In genomic region chr4:109499513-109499912, GRCh38 we compare ENCODE assay signal across 20 cellular contexts.
DNase-seq lines count a peak whose midpoint lies in the region; ATAC-seq, FAIRE-seq and TF ChIP-seq lines count a peak whose summit lies in the region.
"Had no signal": no experiment of that assay in that cellular context is flagged by ENCODE, and none has a peak within 500 bp of the region (broad histone marks: within the 10 kb centered on the region; RNA-seq: fewer than 3 reads in every experiment).

No MANE protein-coding gene starts in this region.

- no peaks in the 10 kb centered on the region for H3K9me3 Mint-ChIP-seq in CD4-positive, alpha-beta T cell
- peaks cover 2% of the 10 kb centered on the region; the same call in 1 of the 2 replicates for H3K9me3 Mint-ChIP-seq in WTC11
- H3K9me3 Mint-ChIP-seq: CD4-positive, CD25-positive, alpha-beta regulatory T cell; GM23338 had no signal

- H2AFZ ChIP-seq in OCI-LY7 (ENCODE audit: low read length), result no peak overlapping the region
- H2AFZ ChIP-seq: GM23338 had no signal

- H3K36me3 ChIP-seq in brain microvascular endothelial cell (replicated peaks) (peaks cover 25% of the 10 kb centered on the region), OCI-LY7 (ENCODE audit: insufficient read depth, low read length) (peaks cover 69% of the 10 kb centered on the region)

- no peak for TF ChIP-seq CTCF in CD4-positive, alpha-beta T cell (IDR thresholded peaks at IDR 0.05)
- no peak for TF ChIP-seq CTCF in brain microvascular endothelial cell (IDR thresholded peaks at IDR 0.05; ENCODE audit: low read depth, low read length, missing control alignments)
- TF ChIP-seq CTCF in OCI-LY7 (conservative IDR thresholded peaks at IDR 0.05; ENCODE audit: low read length), result no peak
- TF ChIP-seq CTCF in WTC11 (IDR thresholded peaks at IDR 0.05), result no peak

- H3K4me2 ChIP-seq in OCI-LY7 (ENCODE audit: low read length), result no peak overlapping the region
- H3K4me2 ChIP-seq: BLaER1 treated with 17β-estradiol and CSF1 and Interleukin-3, amounts not matched to agents 10 nM and 100 nM; GM23338 had no signal

- H3K79me2 ChIP-seq in OCI-LY7 (ENCODE audit: insufficient read depth, low read depth, low read length), result no peaks in the 10 kb centered on the region

- BruUV-seq in OCI-LY7 (replicated peaks; lab: Mats Ljungman, UMichigan), result no TSS peak

- CTCF ChIA-PET in CD4-positive, alpha-beta T cell (lab: Charles Lee), result interaction anchor here (1.3 kb wide), 1 partner anchor 30 kb away, joined by 3 read pairs; no protein-coding TSS in a partner anchor
- CTCF ChIA-PET in OCI-LY7 (lab: Charles Lee; ENCODE audit: unreplicated experiment) (no interaction called here), WTC11 (lab: Charles Lee) (interaction anchor here (1.1 kb wide), 1 partner anchor 10 kb away, joined by 7 read pairs; no protein-coding TSS in a partner anchor)

- no peak overlapping the region for H3K4me3 Mint-ChIP-seq in CD4-positive, alpha-beta T cell
- H3K4me3 Mint-ChIP-seq in WTC11, result no peak overlapping the region
- H3K4me3 Mint-ChIP-seq: B cell; CD4-positive, CD25-positive, alpha-beta regulatory T cell; GM23338 had no signal

- H3K4me3 ChIP-seq in brain microvascular endothelial cell (ENCODE audit: low read depth, low read length), result no peak overlapping the region
- no peak overlapping the region for H3K4me3 ChIP-seq in OCI-LY7 (ENCODE audit: low read depth, low read length, poor library complexity, severe bottlenecking)
- H3K4me3 ChIP-seq: BLaER1 treated with 17β-estradiol and CSF1 and Interleukin-3, amounts not matched to agents 10 nM and 100 nM; GM23338 had no signal

- no peaks in the 10 kb centered on the region for H3K27me3 ChIP-seq in CD4-positive, alpha-beta T cell (ENCODE audit: control insufficient read depth, insufficient read depth, low read length)
- H3K27me3 ChIP-seq in brain microvascular endothelial cell (replicated peaks), result no peaks in the 10 kb centered on the region
- H3K27me3 ChIP-seq: BLaER1 treated with 17β-estradiol and CSF1 and Interleukin-3, amounts not matched to agents 10 nM and 100 nM had no signal

- no peaks in the 10 kb centered on the region for H4K20me1 ChIP-seq in OCI-LY7 (ENCODE audit: insufficient read depth, low read length)

- in situ Hi-C loops in brain microvascular endothelial cell (cut with HindIII; ENCODE audit: low pct_ligation_motif_present, low sequenced_read_pairs) (no loop called here), G401 (cut with HindIII; ENCODE audit: low sequenced_read_pairs) (no loop called here)

- peaks cover 83% of the 10 kb centered on the region for H3K36me3 Mint-ChIP-seq in CD4-positive, alpha-beta T cell (ENCODE audit: low read depth)
- H3K36me3 Mint-ChIP-seq in WTC11, result peaks cover 55% of the 10 kb centered on the region

- H3K9me2 ChIP-seq in OCI-LY7 (ENCODE audit: insufficient read depth, low read length), result no peaks in the 10 kb centered on the region

- no peak for ATAC-seq in CD4-positive, alpha-beta T cell (ENCODE audit: poor library complexity)
- no peak for ATAC-seq in WTC11
- ATAC-seq: GM23338 had no signal

- POLR2A ChIA-PET in CD4-positive, alpha-beta T cell (lab: Charles Lee), result no interaction called here
- POLR2A ChIA-PET in OCI-LY7 (lab: Charles Lee), result interaction anchor here (0.5 to 1.6 kb wide), 3 partner anchors 15 to 53 kb away, joined by 3 to 6 read pairs (median 5); no protein-coding TSS in a partner anchor
- POLR2A ChIA-PET in WTC11 (lab: Charles Lee), result no interaction called here

- H3K27ac Mint-ChIP-seq in CD4-positive, alpha-beta T cell, result peak overlapping the region; percentile 4
- H3K27ac Mint-ChIP-seq in WTC11, result no peak overlapping the region
- H3K27ac Mint-ChIP-seq: B cell; CD4-positive, CD25-positive, alpha-beta regulatory T cell; GM23338 had no signal

- H3K4me1 ChIP-seq in OCI-LY7 (ENCODE audit: insufficient read depth, low read length, poor library complexity, severe bottlenecking), result no peaks in the 10 kb centered on the region
- H3K4me1 ChIP-seq: BLaER1 treated with 17β-estradiol and CSF1 and Interleukin-3, amounts not matched to agents 10 nM and 100 nM; Caco-2 had no signal

- no peak for DNase-seq in CD4-positive, alpha-beta T cell
- DNase-seq in GM12891 (ENCODE audit: insufficient read length, low spot score), result no peak
- peak; percentile 3 for DNase-seq in LHCN-M2 (ENCODE audit: low read depth)
- peak; percentile 2 for DNase-seq in brain microvascular endothelial cell
- DNase-seq in CD1c-positive myeloid dendritic cell (ENCODE audit: extremely low spot score), result no peak
- no peak for DNase-seq in OCI-LY7 (ENCODE audit: low spot score)
- DNase-seq in G401 (ENCODE audit: low spot score), result no peak
- no peak for DNase-seq in WTC11 (ENCODE audit: low spot score)
- DNase-seq: Caco-2; CD4-positive, CD25-positive, alpha-beta regulatory T cell; GF-D8; HCEC 1CT; KG1 had no signal

- H3K27ac ChIP-seq in CD4-positive, alpha-beta T cell (ENCODE audit: low read depth, low read length), result no peak overlapping the region
- H3K27ac ChIP-seq in brain microvascular endothelial cell (no peak overlapping the region), OCI-LY7 (ENCODE audit: low read depth, low read length, poor library complexity, severe bottlenecking) (no peak overlapping the region)
- H3K27ac ChIP-seq: BLaER1 treated with 17β-estradiol and CSF1 and Interleukin-3, amounts not matched to agents 10 nM and 100 nM; HL-60 had no signal

- TF ChIP-seq POLR2A in GM12891 (IDR thresholded peaks at IDR 0.05; ENCODE audit: low read depth, low read length), result no peak

- H3K27me3 Mint-ChIP-seq in CD4-positive, alpha-beta T cell, result no peaks in the 10 kb centered on the region
- H3K27me3 Mint-ChIP-seq in WTC11 (ENCODE audit: low read depth), result no peaks in the 10 kb centered on the region
- H3K27me3 Mint-ChIP-seq: B cell; CD4-positive, CD25-positive, alpha-beta regulatory T cell had no signal

- peak; percentile 54 for FAIRE-seq in GM12891 (lab: Jason Lieb, UNC)
- FAIRE-seq: D721Med, GM19239, H54 had no signal

- no peaks in the 10 kb centered on the region for H3K9me3 ChIP-seq in CD4-positive, alpha-beta T cell (ENCODE audit: control insufficient read depth, low read length)
- no peaks in the 10 kb centered on the region for H3K9me3 ChIP-seq in OCI-LY7 (ENCODE audit: low read length)
- H3K9me3 ChIP-seq: BLaER1 treated with 17β-estradiol and CSF1 and Interleukin-3, amounts not matched to agents 10 nM and 100 nM; Caco-2 had no signal

- intact Hi-C loops in CD4-positive, alpha-beta T cell (cut with DNase I, micrococcal nuclease), result no loop called here
- intact Hi-C loops in OCI-LY7 (cut with micrococcal nuclease; ENCODE audit: unreplicated experiment), result no loop called here

- peaks cover 4% of the 10 kb centered on the region for H3K4me1 Mint-ChIP-seq in CD4-positive, alpha-beta T cell (ENCODE audit: low read depth)
- H3K4me1 Mint-ChIP-seq in WTC11, result no peaks in the 10 kb centered on the region
- H3K4me1 Mint-ChIP-seq: B cell, GM23338 had no signal

TF ChIP-seq in GM12891, 5 proteins besides CTCF, POLR2A, EP300 and RAD21:
- TF ChIP-seq SPI1 (IDR thresholded peaks at IDR 0.05; ENCODE audit: low read depth, low read length) (no peak), POLR2AphosphoS5 (IDR thresholded peaks at IDR 0.05; ENCODE audit: low read depth, low read length) (no peak), POU2F2 (IDR thresholded peaks at IDR 0.05; ENCODE audit: low read depth, low read length) (no peak), PAX5 (IDR thresholded peaks at IDR 0.05; ENCODE audit: insufficient read depth, low read length, severe bottlenecking) (no peak), TAF1 (IDR thresholded peaks at IDR 0.05; ENCODE audit: low read depth, low read length) (no peak)

TF ChIP-seq in WTC11, 78 proteins besides CTCF, POLR2A, EP300 and RAD21 (continues in another document):
- TF ChIP-seq ZNF263 (CRISPR knock-in tag; IDR thresholded peaks at IDR 0.05; ENCODE audit: low read depth) (no peak), E2F4 (CRISPR knock-in tag; IDR thresholded peaks at IDR 0.05; ENCODE audit: borderline replicate concordance, low read depth) (no peak), NFE2L1 (CRISPR knock-in tag; IDR thresholded peaks at IDR 0.05) (no peak), MLX (CRISPR knock-in tag; IDR thresholded peaks at IDR 0.05) (no peak), NR1H2 (CRISPR knock-in tag; IDR thresholded peaks at IDR 0.05) (no peak), ZNF138 (CRISPR knock-in tag; conservative IDR thresholded peaks at IDR 0.05) (no peak), ZNF232 (CRISPR knock-in tag; IDR thresholded peaks at IDR 0.05) (no peak), ATF6 (CRISPR knock-in tag; IDR thresholded peaks at IDR 0.05) (no peak), TEAD4 (CRISPR knock-in tag; IDR thresholded peaks at IDR 0.05) (no peak)

Comparison
In these comparisons a context has a peak if more than half of its experiments do, and no peak if none do; other contexts are left out.
1. DNase-seq: peak in LHCN-M2 (single experiment) and brain microvascular endothelial cell (single experiment); none in CD4-positive, alpha-beta T cell (0 of 10), GM12891 (single experiment), CD1c-positive myeloid dendritic cell (single experiment), OCI-LY7 (single experiment), G401 (single experiment) and WTC11 (single experiment).